Comparison of ENCODE assay signal across 12 cellular contexts in the genomic region with DNA sequence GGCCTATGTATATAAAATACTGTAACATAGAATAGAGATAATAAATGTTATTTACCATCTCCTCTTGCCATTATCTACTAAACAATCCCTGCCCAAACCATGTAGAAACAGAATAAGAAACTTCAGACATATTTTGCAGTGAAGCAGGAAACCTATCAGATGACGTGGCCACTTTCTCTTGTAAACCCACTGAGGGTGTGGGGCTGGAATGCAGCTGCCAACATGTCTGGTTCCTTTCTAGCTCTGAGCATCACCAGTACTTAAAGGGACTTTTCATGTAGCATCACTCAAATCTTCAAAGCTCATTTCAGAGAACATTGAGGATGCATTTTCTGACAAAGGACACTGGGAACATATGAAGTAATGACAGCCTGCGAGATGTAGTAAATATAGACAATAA.
DNase-seq lines count a peak whose midpoint lies in the region; FAIRE-seq and TF ChIP-seq lines count a peak whose summit lies in the region.
"Had no signal": no experiment of that assay in that cellular context is flagged by ENCODE, and none has a peak within 500 bp of the region (broad histone marks: within the 10 kb centered on the region; RNA-seq: fewer than 3 reads in every experiment).

No MANE protein-coding gene starts in this region.

- peaks cover 15% of the 10 kb centered on the region for H3K36me3 Mint-ChIP-seq in HFFc6 (ENCODE audit: low read depth)

- no peaks in the 10 kb centered on the region; the same call in 1 of the 2 replicates for H3K9me3 ChIP-seq in SJCRH30 (replicated peaks)
- H3K9me3 ChIP-seq in keratinocyte (ENCODE audit: control insufficient read depth, low read depth, low read length) = no peaks in the 10 kb centered on the region

- no peak overlapping the region for H2AFZ ChIP-seq in keratinocyte (ENCODE audit: control insufficient read depth, low read length)

- H3K9me1 ChIP-seq in keratinocyte (ENCODE audit: control insufficient read depth, extremely low read depth, insufficient read depth, low read length) = no peaks in the 10 kb centered on the region

- H3K36me3 ChIP-seq in SJCRH30 (no peaks in the 10 kb centered on the region), keratinocyte (ENCODE audit: control insufficient read depth in 2 of 2, extremely low read depth in 1 of 2, insufficient read depth in 2 of 2, low read length in 2 of 2) (no peaks in the 10 kb centered on the region)

- dilution Hi-C loops in keratinocyte (cut with MboI; ENCODE audit: extremely low pct_ligation_motif_present, low sequenced_read_pairs) = no loop called here

- H3K9me3 Mint-ChIP-seq in HFFc6 = no peaks in the 10 kb centered on the region

- no peaks in the 10 kb centered on the region for H3K27me3 ChIP-seq in SJCRH30
- H3K27me3 ChIP-seq in keratinocyte (ENCODE audit: control insufficient read depth, extremely low read depth, insufficient read depth, low read length) = peaks cover 8% of the 10 kb centered on the region

- TF ChIP-seq CTCF in GM13977 (IDR thresholded peaks at IDR 0.05; ENCODE audit: extremely low read depth, insufficient read depth, missing control alignments) (no peak), HFFc6 (IDR thresholded peaks at IDR 0.05) (no peak), keratinocyte (optimal IDR thresholded peaks at IDR 0.05 in 1 of 3, IDR thresholded peaks at IDR 0.05 in 1 of 3, conservative IDR thresholded peaks at IDR 0.05 in 1 of 3; ENCODE audit: extremely low read depth in 1 of 3, insufficient read depth in 2 of 3, low read length in 3 of 3) (no peak)

- peak; percentile 52 for FAIRE-seq in keratinocyte (lab: Jason Lieb, UNC)

- H3K27ac Mint-ChIP-seq in HFFc6 = peak overlapping the region; percentile 27; the same call in 1 of the 2 replicates

- H3K27ac ChIP-seq in SJCRH30 (peak overlapping the region; percentile 92), keratinocyte (ENCODE audit: control insufficient read depth, insufficient read depth, low read length) (no peak overlapping the region)

- H3K4me1 ChIP-seq in SJCRH30 = peaks cover 28% of the 10 kb centered on the region
- H3K4me1 ChIP-seq in keratinocyte (ENCODE audit: control insufficient read depth, extremely low read depth, insufficient read depth, low read length) = peaks cover 11% of the 10 kb centered on the region

- DNase-seq in GM13977 (ENCODE audit: low spot score) (peak; percentile 20), HFFc6 (peak; percentile 55), SJCRH30 (peak; percentile 58 to 69), keratinocyte (ENCODE audit: low read depth, low spot score) (no peak), epidermal melanocyte (ENCODE audit: insufficient read length, low spot score) (no peak), T1000 (lab: John Stamatoyannopoulos, UW) (no peak), NCI-H1105 (lab: John Stamatoyannopoulos, UW) (no peak)
- no peak for DNase-seq in stimulated activated CD4-positive, alpha-beta T cell treated with anti-CD3 and anti-CD28 coated beads, Interleukin-15, amount 100 ng/mL, for 24 hours
- DNase-seq: activated CD4-positive, alpha-beta T cell treated with anti-CD3 and anti-CD28 coated beads for 4 hours; caudate nucleus; H7; NK-92 treated with Interleukin-12 subunit alpha and Interleukin-12 subunit beta, amount 100 ng/mL, for 24 hours had no signal

- in situ Hi-C loops in GM13977 (cut with MboI; ENCODE audit: low pct_unique_long_range_greater_than_20kb, low sequenced_read_pairs, unreplicated experiment) = no loop called here

- H4K20me1 ChIP-seq in keratinocyte (ENCODE audit: control insufficient read depth, extremely low read depth, insufficient read depth, low read length) = no peaks in the 10 kb centered on the region

- H3K27me3 Mint-ChIP-seq in HFFc6 (ENCODE audit: insufficient read depth) = no peaks in the 10 kb centered on the region

- H3K4me2 ChIP-seq in keratinocyte (ENCODE audit: control insufficient read depth, extremely low read depth, insufficient read depth, low read depth, low read length) = no peak overlapping the region

- H3K4me3 Mint-ChIP-seq in HFFc6 = peak overlapping the region; percentile 29

- no peaks in the 10 kb centered on the region for H3K79me2 ChIP-seq in keratinocyte (ENCODE audit: control insufficient read depth, insufficient read depth, low read length)

- H3K4me1 Mint-ChIP-seq in HFFc6 (ENCODE audit: low read depth) = peaks cover 42% of the 10 kb centered on the region

- no peak overlapping the region for H3K9ac ChIP-seq in keratinocyte (ENCODE audit: control insufficient read depth, extremely low read depth, insufficient read depth, low read length)

- no peak overlapping the region for H3K4me3 ChIP-seq in SJCRH30
- H3K4me3 ChIP-seq in keratinocyte (ENCODE audit: control insufficient read depth in 2 of 3, extremely low read depth in 1 of 3, insufficient read depth in 2 of 3, low read depth in 1 of 3, low read length in 3 of 3) = no peak overlapping the region

Comparison
In these comparisons a context has a peak if more than half of its experiments do, and no peak if none do; other contexts are left out.
1. DNase-seq: peak in GM13977 (single experiment), HFFc6 (single experiment) and SJCRH30 (2 of 2); none in keratinocyte (single experiment), epidermal melanocyte (single experiment), stimulated activated CD4-positive, alpha-beta T cell treated with anti-CD3 and anti-CD28 coated beads, Interleukin-15, amount 100 ng/mL, for 24 hours (single experiment), T1000 (single experiment) and NCI-H1105 (single experiment).